Comparison of ENCODE assay signal across 11 cellular contexts in the genomic region with DNA sequence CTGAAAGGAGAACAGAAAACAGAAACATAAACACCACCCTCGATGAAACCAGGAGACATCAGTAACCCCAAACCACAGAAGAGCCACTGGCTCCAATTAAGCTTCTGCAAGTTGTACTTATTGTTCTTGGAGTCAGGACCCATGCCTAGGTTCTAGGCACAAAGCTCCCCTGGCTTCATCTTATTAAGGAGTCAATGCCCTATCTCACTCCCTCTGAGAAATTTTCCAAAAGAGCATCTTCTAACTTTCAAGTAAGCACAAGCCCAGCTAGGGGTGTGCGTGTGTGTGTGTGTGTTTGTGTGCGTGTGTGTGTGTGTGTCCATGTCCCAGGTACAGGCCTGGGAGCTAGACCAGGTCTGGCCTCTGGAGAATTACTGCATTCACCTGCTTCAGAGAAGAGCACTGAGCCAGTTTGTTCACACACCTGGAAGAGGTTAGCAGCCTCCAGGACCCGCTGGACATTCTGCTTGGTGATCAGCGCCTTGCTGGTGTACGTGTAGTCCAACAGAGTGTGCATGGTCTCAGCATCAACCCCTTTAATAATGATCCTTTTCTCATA. TPM values are rescaled to one million over a fixed set of nuclear protein-coding genes. Genes with fewer than 3 reads are reported as not detected.
DNase-seq lines count a peak whose midpoint lies in the region; ATAC-seq lines count a peak whose summit lies in the region.
"Had no signal": no experiment of that assay in that cellular context is flagged by ENCODE, and none has a peak within 500 bp of the region (broad histone marks: within the 10 kb centered on the region; RNA-seq: fewer than 3 reads in every experiment).

No MANE protein-coding gene starts in this region.

- H3K27ac Mint-ChIP-seq in dendritic cell treated with granulocyte-macrophage colony-stimulating factor and Interleukin-4, amounts not matched to agents 40 ng/mL and 50 ng/mL, for 4 days: peak overlapping the region; percentile 25

- H3K27me3 Mint-ChIP-seq in dendritic cell treated with granulocyte-macrophage colony-stimulating factor and Interleukin-4, amounts not matched to agents 40 ng/mL and 50 ng/mL, for 4 days: peaks cover 30% of the 10 kb centered on the region

- H3K36me3 Mint-ChIP-seq in dendritic cell treated with granulocyte-macrophage colony-stimulating factor and Interleukin-4, amounts not matched to agents 40 ng/mL and 50 ng/mL, for 4 days (ENCODE audit: low read depth): peaks cover 53% of the 10 kb centered on the region

- intact Hi-C loops in dendritic cell treated with granulocyte-macrophage colony-stimulating factor and Interleukin-4, amounts not matched to agents 40 ng/mL and 50 ng/mL, for 4 days (cut with micrococcal nuclease): no loop called here
- intact Hi-C loops in cardiac septum (cut with DNase I): no loop called here

- H3K9me3 Mint-ChIP-seq in dendritic cell treated with granulocyte-macrophage colony-stimulating factor and Interleukin-4, amounts not matched to agents 40 ng/mL and 50 ng/mL, for 4 days: no peaks in the 10 kb centered on the region

- no peak for DNase-seq in UCSD-AML1 (lab: John Stamatoyannopoulos, UW; ENCODE audit: unreplicated experiment)
- no peak for DNase-seq in cardiac septum (ENCODE audit: low spot score)
- DNase-seq in COLO668 (lab: John Stamatoyannopoulos, UW; ENCODE audit: unreplicated experiment): no peak
- no peak for DNase-seq in activated CD8-positive, alpha-beta memory T cell treated with anti-CD3 and anti-CD28 coated beads, Interleukin-2, amount 50 U/mL, for 48 hours
- DNase-seq: stimulated activated CD4-positive, alpha-beta T cell treated with anti-CD3 and anti-CD28 coated beads, Interleukin-4, amount 100 ng/mL, for 1 hour had no signal

- ATAC-seq in GM18499 (IDR thresholded peaks at IDR 0.05; ENCODE audit: insufficient read depth, unreplicated experiment) (peak; percentile 57), GM21526 (IDR thresholded peaks at IDR 0.05; ENCODE audit: low FRiP score, unreplicated experiment) (peak; percentile 77), HG03469 (IDR thresholded peaks at IDR 0.05; ENCODE audit: unreplicated experiment) (peak; percentile 60)

- no peak overlapping the region for H3K4me3 Mint-ChIP-seq in dendritic cell treated with granulocyte-macrophage colony-stimulating factor and Interleukin-4, amounts not matched to agents 40 ng/mL and 50 ng/mL, for 4 days

- H3K4me1 Mint-ChIP-seq in dendritic cell treated with granulocyte-macrophage colony-stimulating factor and Interleukin-4, amounts not matched to agents 40 ng/mL and 50 ng/mL, for 4 days (ENCODE audit: low read depth): peaks cover 69% of the 10 kb centered on the region

RNA-seq across cellular contexts. Expression of a gene that starts 28.0 kb away (rescaled TPM):
- 2.2 TPM for total RNA-seq in cardiac septum
- total RNA-seq: kidney epithelial cell, SJSA1 had no signal
